In the genomic region with DNA sequence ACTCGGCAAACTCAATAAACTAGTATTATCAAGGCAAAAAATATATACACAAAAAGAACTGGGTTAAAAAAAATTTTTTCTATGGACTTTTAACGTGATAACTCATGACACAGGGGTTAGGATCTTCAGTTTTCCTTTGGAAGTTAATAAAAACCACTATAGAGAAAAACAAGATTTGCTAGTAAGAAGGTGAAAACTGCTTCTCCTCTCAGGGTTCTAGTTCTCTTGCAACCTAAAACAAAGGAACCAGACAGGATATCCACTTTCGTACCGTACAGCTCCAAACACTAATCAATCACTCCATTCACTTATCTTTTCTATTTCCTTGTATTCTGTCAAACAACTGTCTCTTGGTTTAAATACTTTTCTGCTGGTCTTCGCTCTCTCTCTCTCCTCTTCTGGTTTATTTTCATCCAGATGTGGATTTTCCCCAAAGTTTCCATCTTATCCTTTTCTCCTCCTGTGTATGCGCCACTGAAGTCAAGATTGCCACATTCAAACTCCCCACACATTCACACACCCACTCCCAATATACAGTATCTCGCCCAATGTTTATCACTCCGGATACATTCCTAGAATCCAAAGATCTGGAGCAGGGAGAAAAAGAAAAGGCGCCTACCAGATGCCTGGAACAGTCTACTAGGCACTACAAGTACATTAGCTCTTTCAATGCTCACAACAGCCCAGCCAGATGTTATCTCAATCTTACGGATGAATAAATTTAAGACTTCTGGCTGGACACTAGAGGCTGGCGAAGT, we compare ENCODE assay signal across 1 cellular context.
TF ChIP-seq lines count a peak whose summit lies in the region.

No MANE protein-coding gene starts in this region.

TF ChIP-seq in GM23338, 12 proteins besides CTCF, POLR2A, EP300 and RAD21 (continued from another document):
- no peak for TF ChIP-seq ZNF331 (CRISPR knock-in tag; IDR thresholded peaks at IDR 0.05; ENCODE audit: low read depth)
- TF ChIP-seq, protein P1, sequence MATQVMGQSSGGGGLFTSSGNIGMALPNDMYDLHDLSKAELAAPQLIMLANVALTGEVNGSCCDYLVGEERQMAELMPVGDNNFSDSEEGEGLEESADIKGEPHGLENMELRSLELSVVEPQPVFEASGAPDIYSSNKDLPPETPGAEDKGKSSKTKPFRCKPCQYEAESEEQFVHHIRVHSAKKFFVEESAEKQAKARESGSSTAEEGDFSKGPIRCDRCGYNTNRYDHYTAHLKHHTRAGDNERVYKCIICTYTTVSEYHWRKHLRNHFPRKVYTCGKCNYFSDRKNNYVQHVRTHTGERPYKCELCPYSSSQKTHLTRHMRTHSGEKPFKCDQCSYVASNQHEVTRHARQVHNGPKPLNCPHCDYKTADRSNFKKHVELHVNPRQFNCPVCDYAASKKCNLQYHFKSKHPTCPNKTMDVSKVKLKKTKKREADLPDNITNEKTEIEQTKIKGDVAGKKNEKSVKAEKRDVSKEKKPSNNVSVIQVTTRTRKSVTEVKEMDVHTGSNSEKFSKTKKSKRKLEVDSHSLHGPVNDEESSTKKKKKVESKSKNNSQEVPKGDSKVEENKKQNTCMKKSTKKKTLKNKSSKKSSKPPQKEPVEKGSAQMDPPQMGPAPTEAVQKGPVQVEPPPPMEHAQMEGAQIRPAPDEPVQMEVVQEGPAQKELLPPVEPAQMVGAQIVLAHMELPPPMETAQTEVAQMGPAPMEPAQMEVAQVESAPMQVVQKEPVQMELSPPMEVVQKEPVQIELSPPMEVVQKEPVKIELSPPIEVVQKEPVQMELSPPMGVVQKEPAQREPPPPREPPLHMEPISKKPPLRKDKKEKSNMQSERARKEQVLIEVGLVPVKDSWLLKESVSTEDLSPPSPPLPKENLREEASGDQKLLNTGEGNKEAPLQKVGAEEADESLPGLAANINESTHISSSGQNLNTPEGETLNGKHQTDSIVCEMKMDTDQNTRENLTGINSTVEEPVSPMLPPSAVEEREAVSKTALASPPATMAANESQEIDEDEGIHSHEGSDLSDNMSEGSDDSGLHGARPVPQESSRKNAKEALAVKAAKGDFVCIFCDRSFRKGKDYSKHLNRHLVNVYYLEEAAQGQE (IDR thresholded peaks at IDR 0.05; ENCODE audit: unreplicated experiment) = no peak
- no peak for TF ChIP-seq JUNB (IDR thresholded peaks at IDR 0.05; ENCODE audit: unreplicated experiment)
